Comparison of ENCODE assay signal across 1 cellular context in genomic region chr3:71579934-71580318, GRCh38.
TF ChIP-seq lines count a peak whose summit lies in the region.

No MANE protein-coding gene starts in this region.

TF ChIP-seq in HepG2, 621 proteins besides CTCF, POLR2A, EP300 and RAD21 (continued from another document and continues in another):
- TF ChIP-seq ZNF646 (CRISPR knock-in tag; IDR thresholded peaks at IDR 0.05) (no peak), SALL2 (CRISPR knock-in tag; IDR thresholded peaks at IDR 0.05) (no peak), DPF2 (CRISPR knock-in tag; IDR thresholded peaks at IDR 0.05; ENCODE audit: borderline replicate concordance, low read depth) (no peak), POLR2AphosphoS2 (IDR thresholded peaks at IDR 0.05; ENCODE audit: low read depth, low read length) (no peak), TGIF2 (CRISPR knock-in tag; IDR thresholded peaks at IDR 0.05) (0 out of 2 replicates have a peak, but pooled peaks have one; percentile 36), BCL6 (CRISPR knock-in tag; IDR thresholded peaks at IDR 0.05) (no peak; the same call in 1 of the 2 replicates), MEIS2 (CRISPR knock-in tag; IDR thresholded peaks at IDR 0.05) (peak; percentile 72; the same call in 1 of the 2 replicates), ZNF670 (CRISPR knock-in tag; IDR thresholded peaks at IDR 0.05; ENCODE audit: borderline replicate concordance) (no peak), THRA (CRISPR knock-in tag; IDR thresholded peaks at IDR 0.05; ENCODE audit: borderline replicate concordance) (no peak), ZNF569 (CRISPR knock-in tag; IDR thresholded peaks at IDR 0.05; ENCODE audit: borderline replicate concordance) (no peak), MNT (IDR thresholded peaks at IDR 0.05) (no peak), ZNF563 (CRISPR knock-in tag; IDR thresholded peaks at IDR 0.05) (no peak), U2AF1 (optimal IDR thresholded peaks at IDR 0.05; ENCODE audit: low read depth, low read length) (no peak), ZFP36L2 (CRISPR knock-in tag; IDR thresholded peaks at IDR 0.05) (no peak), HOXA7 (CRISPR knock-in tag; IDR thresholded peaks at IDR 0.05) (no peak), ZNF10 (CRISPR knock-in tag; IDR thresholded peaks at IDR 0.05; ENCODE audit: borderline replicate concordance, low read depth) (no peak), GPN1 (CRISPR knock-in tag; IDR thresholded peaks at IDR 0.05; ENCODE audit: borderline replicate concordance) (no peak), MATR3 (CRISPR knock-in tag; IDR thresholded peaks at IDR 0.05) (no peak), ZNF18 (CRISPR knock-in tag; IDR thresholded peaks at IDR 0.05; ENCODE audit: insufficient replicate concordance) (no peak), THYN1 (CRISPR knock-in tag; IDR thresholded peaks at IDR 0.05; ENCODE audit: borderline replicate concordance, low read depth) (no peak), MBNL3 (CRISPR knock-in tag; conservative IDR thresholded peaks at IDR 0.05) (no peak), GATA4 (IDR thresholded peaks at IDR 0.05; ENCODE audit: borderline replicate concordance, low read depth) (no peak; the same call in 1 of the 2 replicates), RBM22 (optimal IDR thresholded peaks at IDR 0.05; ENCODE audit: low read length) (no peak), ZNF296 (CRISPR knock-in tag; conservative IDR thresholded peaks at IDR 0.05) (no peak), FOXK2 (IDR thresholded peaks at IDR 0.05) (peak; percentile 9; the same call in 1 of the 2 replicates), PATZ1 (CRISPR knock-in tag; IDR thresholded peaks at IDR 0.05) (peak; percentile 27; the same call in 1 of the 2 replicates), ZNF275 (CRISPR knock-in tag; IDR thresholded peaks at IDR 0.05; ENCODE audit: borderline replicate concordance) (no peak), FOXA3 (CRISPR knock-in tag; IDR thresholded peaks at IDR 0.05) (peak; percentile 90), ZNF766 (CRISPR knock-in tag; IDR thresholded peaks at IDR 0.05; ENCODE audit: borderline replicate concordance) (no peak)
- TF ChIP-seq, protein P1, sequence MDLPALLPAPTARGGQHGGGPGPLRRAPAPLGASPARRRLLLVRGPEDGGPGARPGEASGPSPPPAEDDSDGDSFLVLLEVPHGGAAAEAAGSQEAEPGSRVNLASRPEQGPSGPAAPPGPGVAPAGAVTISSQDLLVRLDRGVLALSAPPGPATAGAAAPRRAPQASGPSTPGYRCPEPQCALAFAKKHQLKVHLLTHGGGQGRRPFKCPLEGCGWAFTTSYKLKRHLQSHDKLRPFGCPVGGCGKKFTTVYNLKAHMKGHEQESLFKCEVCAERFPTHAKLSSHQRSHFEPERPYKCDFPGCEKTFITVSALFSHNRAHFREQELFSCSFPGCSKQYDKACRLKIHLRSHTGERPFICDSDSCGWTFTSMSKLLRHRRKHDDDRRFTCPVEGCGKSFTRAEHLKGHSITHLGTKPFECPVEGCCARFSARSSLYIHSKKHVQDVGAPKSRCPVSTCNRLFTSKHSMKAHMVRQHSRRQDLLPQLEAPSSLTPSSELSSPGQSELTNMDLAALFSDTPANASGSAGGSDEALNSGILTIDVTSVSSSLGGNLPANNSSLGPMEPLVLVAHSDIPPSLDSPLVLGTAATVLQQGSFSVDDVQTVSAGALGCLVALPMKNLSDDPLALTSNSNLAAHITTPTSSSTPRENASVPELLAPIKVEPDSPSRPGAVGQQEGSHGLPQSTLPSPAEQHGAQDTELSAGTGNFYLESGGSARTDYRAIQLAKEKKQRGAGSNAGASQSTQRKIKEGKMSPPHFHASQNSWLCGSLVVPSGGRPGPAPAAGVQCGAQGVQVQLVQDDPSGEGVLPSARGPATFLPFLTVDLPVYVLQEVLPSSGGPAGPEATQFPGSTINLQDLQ (CRISPR knock-in tag; IDR thresholded peaks at IDR 0.05): no peak
- TF ChIP-seq, protein P2, sequence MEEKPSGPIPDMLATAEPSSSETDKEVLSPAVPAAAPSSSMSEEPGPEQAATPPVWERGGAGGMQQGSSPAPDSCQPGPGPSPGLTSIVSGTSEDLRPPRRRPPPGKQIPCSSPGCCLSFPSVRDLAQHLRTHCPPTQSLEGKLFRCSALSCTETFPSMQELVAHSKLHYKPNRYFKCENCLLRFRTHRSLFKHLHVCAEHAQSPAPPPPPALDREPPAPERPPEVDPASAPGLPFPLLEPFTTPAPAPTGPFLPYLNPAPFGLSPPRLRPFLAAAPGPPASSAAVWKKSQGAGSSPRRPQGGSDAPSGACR (CRISPR knock-in tag; IDR thresholded peaks at IDR 0.05): peak; percentile 39; the same call in 1 of the 2 replicates
- TF ChIP-seq, protein P3, sequence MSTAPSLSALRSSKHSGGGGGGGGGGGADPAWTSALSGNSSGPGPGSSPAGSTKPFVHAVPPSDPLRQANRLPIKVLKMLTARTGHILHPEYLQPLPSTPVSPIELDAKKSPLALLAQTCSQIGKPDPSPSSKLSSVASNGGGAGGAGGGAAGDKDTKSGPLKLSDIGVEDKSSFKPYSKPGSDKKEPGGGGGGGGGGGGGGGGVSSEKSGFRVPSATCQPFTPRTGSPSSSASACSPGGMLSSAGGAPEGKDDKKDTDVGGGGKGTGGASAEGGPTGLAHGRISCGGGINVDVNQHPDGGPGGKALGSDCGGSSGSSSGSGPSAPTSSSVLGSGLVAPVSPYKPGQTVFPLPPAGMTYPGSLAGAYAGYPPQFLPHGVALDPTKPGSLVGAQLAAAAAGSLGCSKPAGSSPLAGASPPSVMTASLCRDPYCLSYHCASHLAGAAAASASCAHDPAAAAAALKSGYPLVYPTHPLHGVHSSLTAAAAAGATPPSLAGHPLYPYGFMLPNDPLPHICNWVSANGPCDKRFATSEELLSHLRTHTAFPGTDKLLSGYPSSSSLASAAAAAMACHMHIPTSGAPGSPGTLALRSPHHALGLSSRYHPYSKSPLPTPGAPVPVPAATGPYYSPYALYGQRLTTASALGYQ (CRISPR knock-in tag; IDR thresholded peaks at IDR 0.05): 0 out of 2 replicates have a peak, but pooled peaks have one; percentile 19
